Comparison of ENCODE assay signal across 6 cellular contexts in genomic region chr6:44220913-44221290, GRCh38. TPM values are rescaled to one million over a fixed set of nuclear protein-coding genes. Genes with fewer than 3 reads are reported as not detected.
DNase-seq lines count a peak whose midpoint lies in the region; ATAC-seq and TF ChIP-seq lines count a peak whose summit lies in the region.
"Had no signal": no experiment of that assay in that cellular context is flagged by ENCODE, and none has a peak within 500 bp of the region (broad histone marks: within the 10 kb centered on the region; RNA-seq: fewer than 3 reads in every experiment).

No MANE protein-coding gene starts in this region.

- no peak for ATAC-seq in HG02759 (IDR thresholded peaks at IDR 0.05; ENCODE audit: unreplicated experiment)
- no peak for ATAC-seq in HG02623 (IDR thresholded peaks at IDR 0.05; ENCODE audit: unreplicated experiment)

- no peak for TF ChIP-seq EP300 in esophagus muscularis mucosa (IDR thresholded peaks at IDR 0.05)

- WGBS in esophagus muscularis mucosa: 69% methylated on average over 4 of the region's 4 CpGs

- H3K27me3 ChIP-seq in SJCRH30: no peaks in the 10 kb centered on the region
- no peaks in the 10 kb centered on the region for H3K27me3 ChIP-seq in esophagus muscularis mucosa
- H3K27me3 ChIP-seq in subcutaneous abdominal adipose tissue (ENCODE audit: control insufficient read depth in 5 of 5, insufficient read depth in 4 of 5, low read length in 5 of 5): no peaks in the 10 kb centered on the region

- peak overlapping the region; percentile 69 for H3K27ac ChIP-seq in SJCRH30
- H3K27ac ChIP-seq in esophagus muscularis mucosa (replicated peaks in 1 of 4): peak overlapping the region; percentile 95 to 98 (median 96)
- H3K27ac ChIP-seq in subcutaneous abdominal adipose tissue (ENCODE audit: low read depth, low read length): peak overlapping the region; percentile 99

- H3K4me1 ChIP-seq in SJCRH30 (peaks cover 37% of the 10 kb centered on the region), esophagus muscularis mucosa (peaks cover 76 to 100% (median 94%) of the 10 kb centered on the region in 4 donors), subcutaneous abdominal adipose tissue (ENCODE audit: control insufficient read depth in 5 of 5, insufficient read depth in 5 of 5, low read length in 5 of 5) (peaks cover 32 to 94% (median 86%) of the 10 kb centered on the region in 5 donors)

- no peak for TF ChIP-seq POLR2A in esophagus muscularis mucosa (IDR thresholded peaks at IDR 0.05; ENCODE audit: low read depth)

- H3K4me3 ChIP-seq in SJCRH30: no peak overlapping the region
- H3K4me3 ChIP-seq in esophagus muscularis mucosa: peak overlapping the region in 3 of 4 donors; percentile 3 to 75 (median 75)
- peak overlapping the region in 4 of 5 donors; percentile 32 to 64 (median 50) for H3K4me3 ChIP-seq in subcutaneous abdominal adipose tissue (ENCODE audit: low read depth in 1 of 5, low read length in 5 of 5)

- H3K9me3 ChIP-seq in SJCRH30 (replicated peaks): no peaks in the 10 kb centered on the region
- H3K9me3 ChIP-seq in esophagus muscularis mucosa: no peaks in the 10 kb centered on the region
- H3K9me3 ChIP-seq in subcutaneous abdominal adipose tissue (ENCODE audit: control insufficient read depth in 5 of 5, low read length in 5 of 5): no peaks in the 10 kb centered on the region

- H3K36me3 ChIP-seq in SJCRH30 (no peaks in the 10 kb centered on the region; the same call in 1 of the 2 replicates), esophagus muscularis mucosa (no peaks in the 10 kb centered on the region), subcutaneous abdominal adipose tissue (ENCODE audit: control insufficient read depth in 5 of 5, insufficient read depth in 5 of 5, low read length in 5 of 5) (no peaks in the 10 kb centered on the region)

- DNase-seq in SJCRH30 (no peak), esophagus muscularis mucosa (ENCODE audit: extremely low spot score) (no peak)

- peak overlapping the region in 2 of 5 donors; percentile 57 to 77 for H3K9ac ChIP-seq in subcutaneous abdominal adipose tissue (ENCODE audit: low read length in 5 of 5)

- intact Hi-C loops in esophagus muscularis mucosa (cut with DNase I): no loop called here

- no peak for TF ChIP-seq CTCF in esophagus muscularis mucosa (IDR thresholded peaks at IDR 0.05)

RNA-seq across cellular contexts. Expression of gene SLC29A1, which starts 2.5 kb away (rescaled TPM):
- total RNA-seq in SJCRH30 (2014; rRNA removed; shearing (Covaris generic)): 102 and 109 TPM in 2 replicates
- total RNA-seq in esophagus muscularis mucosa: 100 to 1,000 TPM in 3 of 4 donors, 10 to 100 TPM in 1; 68.9 to 159 (median 138) TPM

RNA-seq across cellular contexts. Expression of gene MYMX, which starts 4.2 kb away (rescaled TPM):
- 106 and 116 TPM in 2 replicates for total RNA-seq in SJCRH30 (2014; rRNA removed; shearing (Covaris generic))
- not detected for total RNA-seq in esophagus muscularis mucosa
- total RNA-seq: cerebellum had no signal

RNA-seq across cellular contexts. Expression of gene HSP90AB1, which starts 26.0 kb away (rescaled TPM):
- total RNA-seq in SJCRH30 (2014; rRNA removed; shearing (Covaris generic)): 1,351 and 1,358 TPM in 2 replicates
- total RNA-seq in esophagus muscularis mucosa: 100 to 1,000 TPM; 356 to 729 (median 499) TPM

RNA-seq across cellular contexts. Expression of gene SLC35B2, which starts 36.4 kb away (rescaled TPM):
- total RNA-seq in SJCRH30 (2014; rRNA removed; shearing (Covaris generic)): 27.8 and 28.5 TPM in 2 replicates
- 10 to 100 TPM; 22.8 to 37.9 (median 32.6) TPM for total RNA-seq in esophagus muscularis mucosa

RNA-seq across cellular contexts. Expression of gene NFKBIE, which starts 44.4 kb away (rescaled TPM):
- total RNA-seq in SJCRH30 (2014; rRNA removed; shearing (Covaris generic)): 7.8 and 9.6 TPM in 2 replicates
- 10 to 100 TPM in 1 of 4 donors, 1 to 10 TPM in 3; 7.0 to 10.4 (median 8.5) TPM for total RNA-seq in esophagus muscularis mucosa

Comparison
In these comparisons a context has a peak if more than half of its experiments do, and no peak if none do; other contexts are left out.
1. RNA of gene MYMX, which starts 4.2 kb away (total RNA-seq): 106 to 116 TPM in SJCRH30; not detected in esophagus muscularis mucosa; every median in the first group is over 100 times any median in the second.
2. Peak in every context shown above with its lines, with median percentiles within 50 percentile points of each other: H3K27ac ChIP-seq.